ENCODE assay signal across 14 cellular contexts in genomic region chr10:73876566-73876965, GRCh38. TPM values are rescaled to one million over a fixed set of nuclear protein-coding genes. Genes with fewer than 3 reads are reported as not detected.
DNase-seq lines count a peak whose midpoint lies in the region; ATAC-seq and TF ChIP-seq lines count a peak whose summit lies in the region.
"Had no signal": no experiment of that assay in that cellular context is flagged by ENCODE, and none has a peak within 500 bp of the region (broad histone marks: within the 10 kb centered on the region; RNA-seq: fewer than 3 reads in every experiment).

No MANE protein-coding gene starts in this region.

- H3K4me1 ChIP-seq in CD8-positive, alpha-beta T cell (ENCODE audit: insufficient read depth, low read length) = peaks cover 49% of the 10 kb centered on the region
- H3K4me1 ChIP-seq in MM.1S (ENCODE audit: low read length) (peaks cover 11% of the 10 kb centered on the region), esophagus squamous epithelium (peaks cover 36 to 64% (median 41%) of the 10 kb centered on the region in 3 donors), psoas muscle (peaks cover 44% of the 10 kb centered on the region), HAP-1 (peaks cover 7% of the 10 kb centered on the region), thyroid gland (peaks cover 8 to 17% of the 10 kb centered on the region in 2 donors)

- no peak overlapping the region for H3K4me3 Mint-ChIP-seq in CD8-positive, alpha-beta T cell
- H3K4me3 Mint-ChIP-seq: activated naive CD8-positive, alpha-beta T cell treated with anti-CD3 and anti-CD28 coated beads, Interleukin-2, amount 50 U/mL, for 24 hours had no signal

- CTCF ChIA-PET in CD8-positive, alpha-beta T cell (lab: Charles Lee) = interaction anchor here (0.6 to 21.6 kb wide), 7 partner anchors 9 to 104 kb away, joined by 3 to 618 read pairs (median 9); no protein-coding TSS in a partner anchor

- H3K36me3 ChIP-seq in CD8-positive, alpha-beta T cell (ENCODE audit: insufficient read depth, low read length) = no peaks in the 10 kb centered on the region
- H3K36me3 ChIP-seq in MM.1S (replicated peaks; ENCODE audit: insufficient read depth, low read length) = no peaks in the 10 kb centered on the region
- H3K36me3 ChIP-seq in esophagus squamous epithelium = peaks cover 0 to 12% (median 0%) of the 10 kb centered on the region in 3 donors
- no peaks in the 10 kb centered on the region for H3K36me3 ChIP-seq in psoas muscle (ENCODE audit: insufficient read depth in 1 of 2, low read depth in 1 of 2)
- no peaks in the 10 kb centered on the region; the same call in 1 of the 2 replicates for H3K36me3 ChIP-seq in HAP-1 (replicated peaks)
- H3K36me3 ChIP-seq in thyroid gland = no peaks in the 10 kb centered on the region

- no peak overlapping the region for H2AFZ ChIP-seq in MM.1S (ENCODE audit: low read length)

- H3K9ac ChIP-seq in MM.1S (ENCODE audit: low read length) = no peak overlapping the region

- H3K27ac Mint-ChIP-seq in CD8-positive, alpha-beta T cell = peak overlapping the region; percentile 73
- H3K27ac Mint-ChIP-seq: activated naive CD8-positive, alpha-beta T cell treated with anti-CD3 and anti-CD28 coated beads, Interleukin-2, amount 50 U/mL, for 24 hours had no signal

- no peaks in the 10 kb centered on the region for H3K9me3 ChIP-seq in CD8-positive, alpha-beta T cell (ENCODE audit: low read length)
- H3K9me3 ChIP-seq in MM.1S (replicated peaks; ENCODE audit: insufficient read depth, low read length) = no peaks in the 10 kb centered on the region
- no peaks in the 10 kb centered on the region for H3K9me3 ChIP-seq in esophagus squamous epithelium
- H3K9me3 ChIP-seq in psoas muscle = no peaks in the 10 kb centered on the region
- H3K9me3 ChIP-seq in HAP-1 = no peaks in the 10 kb centered on the region; the same call in 1 of the 2 replicates
- no peaks in the 10 kb centered on the region for H3K9me3 ChIP-seq in thyroid gland

- H3K4me3 ChIP-seq in CD8-positive, alpha-beta T cell (ENCODE audit: low read depth, low read length) = no peak overlapping the region
- H3K4me3 ChIP-seq in MM.1S (ENCODE audit: low read length) (no peak overlapping the region), esophagus squamous epithelium (no peak overlapping the region), psoas muscle (no peak overlapping the region), HAP-1 (no peak overlapping the region), thyroid gland (replicated peaks in 1 of 3) (no peak overlapping the region)
- H3K4me3 ChIP-seq: dorsolateral prefrontal cortex had no signal

- H3K27me3 ChIP-seq in CD8-positive, alpha-beta T cell (ENCODE audit: insufficient read depth, low read length) = no peaks in the 10 kb centered on the region
- H3K27me3 ChIP-seq in MM.1S (replicated peaks; ENCODE audit: insufficient read depth, low read length) = no peaks in the 10 kb centered on the region
- H3K27me3 ChIP-seq in esophagus squamous epithelium = no peaks in the 10 kb centered on the region
- no peaks in the 10 kb centered on the region for H3K27me3 ChIP-seq in psoas muscle (ENCODE audit: insufficient read depth in 3 of 3, low read length in 2 of 3)
- no peaks in the 10 kb centered on the region for H3K27me3 ChIP-seq in HAP-1 (ENCODE audit: low read depth)
- H3K27me3 ChIP-seq in thyroid gland = no peaks in the 10 kb centered on the region
- H3K27me3 ChIP-seq: dorsolateral prefrontal cortex had no signal

- peaks cover 61% of the 10 kb centered on the region for H3K4me1 Mint-ChIP-seq in CD8-positive, alpha-beta T cell (ENCODE audit: low read depth)

- H3K4me2 ChIP-seq in MM.1S (ENCODE audit: low read depth, low read length) = no peak overlapping the region

- no peaks in the 10 kb centered on the region for H3K9me3 Mint-ChIP-seq in CD8-positive, alpha-beta T cell
- H3K9me3 Mint-ChIP-seq: activated naive CD8-positive, alpha-beta T cell treated with anti-CD3 and anti-CD28 coated beads, Interleukin-2, amount 50 U/mL, for 24 hours had no signal

- H3K27ac ChIP-seq in CD8-positive, alpha-beta T cell (ENCODE audit: low read depth, low read length) = no peak overlapping the region
- no peak overlapping the region for H3K27ac ChIP-seq in MM.1S (ENCODE audit: low read length)
- H3K27ac ChIP-seq in esophagus squamous epithelium = peak overlapping the region; percentile 59 to 89 (median 63)
- peak overlapping the region; percentile 95 for H3K27ac ChIP-seq in psoas muscle
- H3K27ac ChIP-seq in thyroid gland = no peak overlapping the region

- POLR2A ChIA-PET in CD8-positive, alpha-beta T cell (lab: Charles Lee) = interaction anchor here (0.5 to 1.8 kb wide), 2 partner anchors 11 to 168 kb away, joined by 4 to 7 read pairs; no protein-coding TSS in a partner anchor

- DNase-seq in CD8-positive, alpha-beta T cell = no peak
- DNase-seq in MM.1S (peak; percentile 3), esophagus squamous epithelium (lab: John Stamatoyannopoulos, UW) (no peak), psoas muscle (no peak), HAP-1 (ENCODE audit: low spot score in 2 of 2) (no peak), cerebellar cortex (ENCODE audit: low spot score) (no peak), GM19238 (ENCODE audit: insufficient read length, low spot score) (no peak), thyroid gland (no peak)
- DNase-seq: activated naive CD8-positive, alpha-beta T cell treated with anti-CD3 and anti-CD28 coated beads, Interleukin-2, amount 50 U/mL, for 24 hours; dorsolateral prefrontal cortex; KG1; NCI-H1092 treated with DMSO at 0.1 percent for 48 hours; NCI-H510A treated with DMSO at 0.1 percent for 48 hours; stimulated activated CD8-positive, alpha-beta memory T cell treated with anti-CD3 and anti-CD28 coated beads, Interleukin-4, amount 100 ng/mL, for 48 hours had no signal

- in situ Hi-C loops in HAP-1 (cut with MboI; ENCODE audit: low sequenced_read_pairs) = no loop called here

- H3F3A ChIP-seq in MM.1S (ENCODE audit: insufficient read depth, low read length) = peaks cover 6% of the 10 kb centered on the region; the same call in 1 of the 2 replicates

- TF ChIP-seq CTCF in CD8-positive, alpha-beta T cell (IDR thresholded peaks at IDR 0.05) = no peak
- TF ChIP-seq CTCF in MM.1S (IDR thresholded peaks at IDR 0.05; ENCODE audit: low read length) (no peak), esophagus squamous epithelium (IDR thresholded peaks at IDR 0.05) (no peak), psoas muscle (IDR thresholded peaks at IDR 0.05) (no peak), thyroid gland (IDR thresholded peaks at IDR 0.05) (no peak)

- H4K20me1 ChIP-seq in MM.1S (ENCODE audit: insufficient read depth, low read length) = no peaks in the 10 kb centered on the region; the same call in 1 of the 2 replicates

- no peak for ATAC-seq in CD8-positive, alpha-beta T cell
- ATAC-seq in psoas muscle = no peak
- ATAC-seq: activated naive CD8-positive, alpha-beta T cell treated with anti-CD3 and anti-CD28 coated beads, Interleukin-2, amount 50 U/mL, for 24 hours had no signal

- intact Hi-C loops in CD8-positive, alpha-beta T cell (cut with DNase I, micrococcal nuclease) = loop anchor here (5.0 to 10.0 kb wide), 4 partner anchors 104 to 1238 kb away; partner anchors contain the start of genes KAT6B (in 1 of the 2) and SAMD8 (in 1 of the 2)
- intact Hi-C loops in esophagus squamous epithelium (cut with DNase I) = no loop called here
- intact Hi-C loops in psoas muscle (cut with DNase I) = loop anchor here in 1 of 2 donors (5.0 kb wide), 1 partner anchor 769 kb away; no protein-coding TSS in a partner anchor
- intact Hi-C loops in thyroid gland (cut with DNase I) = loop anchor here (10.0 kb wide), 1 partner anchor 62 kb away; the partner anchor contains the start of gene NDST2

- TF ChIP-seq POLR2A in esophagus squamous epithelium (IDR thresholded peaks at IDR 0.05) (no peak), thyroid gland (IDR thresholded peaks at IDR 0.05) (no peak)

- H3K36me3 Mint-ChIP-seq in CD8-positive, alpha-beta T cell = peaks cover 19% of the 10 kb centered on the region

- no peaks in the 10 kb centered on the region for H3K9me2 ChIP-seq in MM.1S (replicated peaks; ENCODE audit: insufficient read depth, low read length)

- peaks cover 10% of the 10 kb centered on the region for H3K79me2 ChIP-seq in MM.1S (ENCODE audit: low read length)

- H3K27me3 Mint-ChIP-seq in CD8-positive, alpha-beta T cell (ENCODE audit: low read depth) = no peaks in the 10 kb centered on the region
- H3K27me3 Mint-ChIP-seq: activated naive CD8-positive, alpha-beta T cell treated with anti-CD3 and anti-CD28 coated beads, Interleukin-2, amount 50 U/mL, for 24 hours had no signal

RNA-seq across cellular contexts. Expression of gene CAMK2G, which starts 2.2 kb away (rescaled TPM):
- 10 to 100 TPM; 28.4 to 28.9 TPM for total RNA-seq in CD8-positive, alpha-beta T cell
- total RNA-seq in esophagus squamous epithelium (10 to 100 TPM; 15.5 to 37.0 (median 28.6) TPM), psoas muscle (10 to 100 TPM; 34.2 to 60.3 (median 50.8) TPM), thyroid gland (10 to 100 TPM; 21.2 to 27.4 (median 22.3) TPM)
- polyA plus RNA-seq in psoas muscle = 10 to 100 TPM; 15.8 to 58.5 (median 34.4) TPM

RNA-seq across cellular contexts. Expression of gene PLAU, which starts 34.4 kb away (rescaled TPM):
- under 1 TPM in 1 of 2 experiments, not detected in 1; 0.11 TPM for total RNA-seq in CD8-positive, alpha-beta T cell
- 10 to 100 TPM in 2 of 4 donors, 1 to 10 TPM in 2; 8.8 to 15.9 (median 11.9) TPM for total RNA-seq in esophagus squamous epithelium
- 10 to 100 TPM in 2 of 4 donors, 1 to 10 TPM in 2; 5.0 to 18.2 (median 10.6) TPM for total RNA-seq in psoas muscle
- 1 to 10 TPM; 3.8 to 7.6 (median 7.1) TPM for polyA plus RNA-seq in psoas muscle
- total RNA-seq in thyroid gland = 10 to 100 TPM in 1 of 4 donors, 1 to 10 TPM in 3; 3.8 to 13.3 (median 7.3) TPM

Comparison
In these comparisons a context has a peak if more than half of its experiments do, and no peak if none do; other contexts are left out.
1. H3K27ac ChIP-seq: peak in esophagus squamous epithelium (4 of 4) and psoas muscle (single experiment); none in CD8-positive, alpha-beta T cell (single experiment), MM.1S (single experiment) and thyroid gland (0 of 3).
2. RNA of gene PLAU, which starts 34.4 kb away (total RNA-seq): 8.8 to 15.9 TPM in esophagus squamous epithelium, 5.0 to 18.2 TPM in psoas muscle and 3.8 to 13.3 TPM in thyroid gland; 0.11 TPM in CD8-positive, alpha-beta T cell; every median in the first group is over 4 times any median in the second.